In genomic region chr2:222424729-222425671, GRCh38 we compare ENCODE assay signal across 8 cellular contexts.
DNase-seq lines count a peak whose midpoint lies in the region; ATAC-seq lines count a peak whose summit lies in the region.

No MANE protein-coding gene starts in this region.

- H3K36me3 ChIP-seq in adipocyte (ENCODE audit: control insufficient read depth, insufficient read depth, low read length, severe bottlenecking) = no peaks in the 10 kb centered on the region

- peaks cover 57% of the 10 kb centered on the region for H3K27me3 ChIP-seq in adipocyte (replicated peaks; ENCODE audit: control insufficient read depth, insufficient read depth, low read length)

- peak; percentile 20 for ATAC-seq in GM21526 (IDR thresholded peaks at IDR 0.05; ENCODE audit: low FRiP score, unreplicated experiment)

- DNase-seq in ELF-1 (ENCODE audit: low read depth, low spot score) (peak; percentile 15), NCI-H526 (lab: John Stamatoyannopoulos, UW) (peak; percentile 39 to 63), adipocyte (ENCODE audit: low read depth) (no peak), NCI-H1436 (lab: John Stamatoyannopoulos, UW) (no peak), activated gamma-delta T cell treated with Interleukin-2 at 50 U/mL for 16 hours (no peak)
- peak; percentile 10 for DNase-seq in stimulated activated CD4-positive, alpha-beta T cell treated with anti-CD3 and anti-CD28 coated beads, Interleukin-1b, Interleukin-23, amount 100 ng/mL, for 48 hours

- no peak overlapping the region for H3K9ac ChIP-seq in adipocyte (ENCODE audit: low read length)

- H3K9me3 ChIP-seq in adipocyte (ENCODE audit: control insufficient read depth, low read length) (peaks cover 10% of the 10 kb centered on the region), iPS-18c (ENCODE audit: control insufficient read depth, insufficient read depth, low read length) (peaks cover 3% of the 10 kb centered on the region)

- H3K4me1 ChIP-seq in adipocyte (ENCODE audit: control insufficient read depth, insufficient read depth, low read length) = no peaks in the 10 kb centered on the region

- H3K4me3 ChIP-seq in adipocyte (ENCODE audit: low read length) = peak overlapping the region; percentile 45
- peak overlapping the region; percentile 49 for H3K4me3 ChIP-seq in iPS-18c (ENCODE audit: insufficient read depth, low read depth, low read length)

Comparison
In these comparisons a context has a peak if more than half of its experiments do, and no peak if none do; other contexts are left out.
1. DNase-seq: peak in ELF-1 (single experiment), NCI-H526 (2 of 2) and stimulated activated CD4-positive, alpha-beta T cell treated with anti-CD3 and anti-CD28 coated beads, Interleukin-1b, Interleukin-23, amount 100 ng/mL, for 48 hours (single experiment); none in adipocyte (single experiment), NCI-H1436 (single experiment) and activated gamma-delta T cell treated with Interleukin-2 at 50 U/mL for 16 hours (single experiment).